ENCODE assay signal across 9 cellular contexts in genomic region chr18:63316612-63317555, GRCh38. TPM values are rescaled to one million over a fixed set of nuclear protein-coding genes. Genes with fewer than 3 reads are reported as not detected.
DNase-seq lines count a peak whose midpoint lies in the region; ATAC-seq and TF ChIP-seq lines count a peak whose summit lies in the region.
"Had no signal": no experiment of that assay in that cellular context is flagged by ENCODE, and none has a peak within 500 bp of the region (broad histone marks: within the 10 kb centered on the region; RNA-seq: fewer than 3 reads in every experiment).

No MANE protein-coding gene starts in this region.

- WGBS in gastroesophageal sphincter (ENCODE audit: low coverage in 1 of 2), 2 donors: 69 to 83% methylated on average over 3 to 4 of the region's 4 CpGs

- peaks cover 30 to 36% of the 10 kb centered on the region in 2 donors for H3K36me3 Mint-ChIP-seq in activated T-cell treated with anti-CD3 and anti-CD28 coated beads, Interleukin-2, amount 50 U/mL, for 72 hours (ENCODE audit: insufficient read depth in 2 of 2)

- no peak for DNase-seq in activated T-cell treated with anti-CD3 and anti-CD28 coated beads, Interleukin-2, amount 50 U/mL, for 72 hours
- DNase-seq in activated T-cell treated with anti-CD3 and anti-CD28 coated beads, Interleukin-2, amount 50 U/mL, for 48 hours: no peak
- peak; percentile 72 to 77 for DNase-seq in NCI-H526 (lab: John Stamatoyannopoulos, UW)
- no peak for DNase-seq in thoracic aorta (ENCODE audit: low spot score)
- no peak for DNase-seq in NCI-H774 (lab: John Stamatoyannopoulos, UW)
- DNase-seq in stimulated activated CD4-positive, alpha-beta T cell treated with anti-CD3 and anti-CD28 coated beads, Interleukin-15, amount 100 ng/mL, for 24 hours: no peak

- ATAC-seq in activated T-cell treated with anti-CD3 and anti-CD28 coated beads, Interleukin-2, amount 50 U/mL, for 72 hours (replicated peaks in 1 of 2): no peak
- ATAC-seq in gastroesophageal sphincter (no peak), thoracic aorta (ENCODE audit: insufficient number of reproducible peaks, low FRiP score, low read depth) (no peak), GM21360 (IDR thresholded peaks at IDR 0.05; ENCODE audit: unreplicated experiment) (no peak)

- peak overlapping the region; percentile 96 to 99 for H3K4me3 Mint-ChIP-seq in activated T-cell treated with anti-CD3 and anti-CD28 coated beads, Interleukin-2, amount 50 U/mL, for 72 hours

- H3K4me3 ChIP-seq in gastroesophageal sphincter: peak overlapping the region; percentile 57 to 92
- H3K4me3 ChIP-seq in thoracic aorta: peak overlapping the region; percentile 92

- H3K4me1 Mint-ChIP-seq in activated T-cell treated with anti-CD3 and anti-CD28 coated beads, Interleukin-2, amount 50 U/mL, for 72 hours (ENCODE audit: low read depth): peaks cover 42% of the 10 kb centered on the region

- TF ChIP-seq CTCF in gastroesophageal sphincter (IDR thresholded peaks at IDR 0.05) (no peak), thoracic aorta (IDR thresholded peaks at IDR 0.05) (no peak)

- H3K27ac ChIP-seq in gastroesophageal sphincter (peak overlapping the region in 3 of 4 donors; percentile 90 to 93 (median 92)), thoracic aorta (peak overlapping the region; percentile 31 to 36)
- H3K27ac ChIP-seq: neutrophil had no signal

- H3K27me3 Mint-ChIP-seq in activated T-cell treated with anti-CD3 and anti-CD28 coated beads, Interleukin-2, amount 50 U/mL, for 72 hours (ENCODE audit: low read depth): no peaks in the 10 kb centered on the region

- TF ChIP-seq POLR2A in gastroesophageal sphincter (IDR thresholded peaks at IDR 0.05): no peak

- H3K9me3 ChIP-seq in gastroesophageal sphincter (no peaks in the 10 kb centered on the region), thoracic aorta (no peaks in the 10 kb centered on the region)
- H3K9me3 ChIP-seq: neutrophil had no signal

- H3K9me3 Mint-ChIP-seq in activated T-cell treated with anti-CD3 and anti-CD28 coated beads, Interleukin-2, amount 50 U/mL, for 72 hours: no peaks in the 10 kb centered on the region

- no peak for TF ChIP-seq EP300 in gastroesophageal sphincter (IDR thresholded peaks at IDR 0.05)

- H3K27ac Mint-ChIP-seq in activated T-cell treated with anti-CD3 and anti-CD28 coated beads, Interleukin-2, amount 50 U/mL, for 72 hours: peak overlapping the region; percentile 96

- H3K27me3 ChIP-seq in gastroesophageal sphincter (no peaks in the 10 kb centered on the region), thoracic aorta (replicated peaks; ENCODE audit: insufficient read depth) (no peaks in the 10 kb centered on the region)

- H3K36me3 ChIP-seq in gastroesophageal sphincter: no peaks in the 10 kb centered on the region
- H3K36me3 ChIP-seq in thoracic aorta: no peaks in the 10 kb centered on the region
- H3K36me3 ChIP-seq: neutrophil had no signal

- H3K4me1 ChIP-seq in gastroesophageal sphincter: peaks cover 0 to 66% (median 5%) of the 10 kb centered on the region in 3 donors
- peaks cover 16 to 58% of the 10 kb centered on the region in 2 donors for H3K4me1 ChIP-seq in thoracic aorta (ENCODE audit: control insufficient read depth in 1 of 2, low read depth in 2 of 2)

RNA-seq across cellular contexts. Expression of gene BCL2, which starts 2.7 kb away (rescaled TPM):
- 100 to 1,000 TPM in 1 of 2 donors, 10 to 100 TPM in 1; 98.3 to 133 TPM for total RNA-seq in activated T-cell treated with anti-CD3 and anti-CD28 coated beads, Interleukin-2, amount 50 U/mL, for 72 hours
- total RNA-seq in gastroesophageal sphincter: 10 to 100 TPM; 31.2 to 41.7 (median 32.7) TPM
- total RNA-seq in thoracic aorta: 10 to 100 TPM; 22.9 to 29.3 TPM

RNA-seq across cellular contexts. Expression of gene KDSR, which starts 50.1 kb away (rescaled TPM):
- total RNA-seq in activated T-cell treated with anti-CD3 and anti-CD28 coated beads, Interleukin-2, amount 50 U/mL, for 72 hours: 10 to 100 TPM; 69.6 to 81.0 TPM
- total RNA-seq in gastroesophageal sphincter (10 to 100 TPM; 36.9 to 67.3 (median 51.2) TPM), thoracic aorta (10 to 100 TPM; 46.2 to 72.4 TPM)

Comparison
In these comparisons a context has a peak if more than half of its experiments do, and no peak if none do; other contexts are left out.
1. DNase-seq: peak in NCI-H526 (2 of 2); none in activated T-cell treated with anti-CD3 and anti-CD28 coated beads, Interleukin-2, amount 50 U/mL, for 72 hours (0 of 2), activated T-cell treated with anti-CD3 and anti-CD28 coated beads, Interleukin-2, amount 50 U/mL, for 48 hours (0 of 2), thoracic aorta (single experiment), NCI-H774 (single experiment) and stimulated activated CD4-positive, alpha-beta T cell treated with anti-CD3 and anti-CD28 coated beads, Interleukin-15, amount 100 ng/mL, for 24 hours (single experiment).